In genomic region chr2:21754164-21754788, GRCh38 we compare ENCODE assay signal across 1 cellular context.
TF ChIP-seq lines count a peak whose summit lies in the region.

No MANE protein-coding gene starts in this region.

TF ChIP-seq in GM23338, 12 proteins besides CTCF, POLR2A, EP300 and RAD21 (continued from another document):
- TF ChIP-seq ZNF462 (CRISPR knock-in tag; IDR thresholded peaks at IDR 0.05) (no peak), CREB1 (CRISPR knock-in tag; IDR thresholded peaks at IDR 0.05; ENCODE audit: low read depth) (no peak), JUNB (IDR thresholded peaks at IDR 0.05; ENCODE audit: unreplicated experiment) (no peak), EZH2phosphoT487 (IDR thresholded peaks at IDR 0.05; ENCODE audit: unreplicated experiment) (no peak), POLR2AphosphoS5 (IDR thresholded peaks at IDR 0.05; ENCODE audit: low read depth) (no peak), ETS1 (IDR thresholded peaks at IDR 0.05) (no peak), EZH2 (IDR thresholded peaks at IDR 0.05; ENCODE audit: low read depth, unreplicated experiment) (no peak), NANOG (IDR thresholded peaks at IDR 0.05; ENCODE audit: borderline replicate concordance) (no peak)
